ENCODE assay signal across 1 cellular context in genomic region chr2:168139791-168140190, GRCh38.
TF ChIP-seq lines count a peak whose summit lies in the region.

No MANE protein-coding gene starts in this region.

TF ChIP-seq in SK-N-SH, 30 proteins besides CTCF, POLR2A, EP300 and RAD21 (continued from another document):
- TF ChIP-seq, protein P1, sequence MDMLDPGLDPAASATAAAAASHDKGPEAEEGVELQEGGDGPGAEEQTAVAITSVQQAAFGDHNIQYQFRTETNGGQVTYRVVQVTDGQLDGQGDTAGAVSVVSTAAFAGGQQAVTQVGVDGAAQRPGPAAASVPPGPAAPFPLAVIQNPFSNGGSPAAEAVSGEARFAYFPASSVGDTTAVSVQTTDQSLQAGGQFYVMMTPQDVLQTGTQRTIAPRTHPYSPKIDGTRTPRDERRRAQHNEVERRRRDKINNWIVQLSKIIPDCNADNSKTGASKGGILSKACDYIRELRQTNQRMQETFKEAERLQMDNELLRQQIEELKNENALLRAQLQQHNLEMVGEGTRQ (IDR thresholded peaks at IDR 0.05; ENCODE audit: borderline replicate concordance, low read depth, low read length): no peak
- TF ChIP-seq NFIC (IDR thresholded peaks at IDR 0.05; ENCODE audit: borderline replicate concordance) (no peak), RXRA (IDR thresholded peaks at IDR 0.05; ENCODE audit: borderline replicate concordance, low read depth) (no peak), YY1 (IDR thresholded peaks at IDR 0.05; ENCODE audit: low read depth) (no peak), TCF12 (IDR thresholded peaks at IDR 0.05) (peak; percentile 36), TAF1 (IDR thresholded peaks at IDR 0.05; ENCODE audit: borderline replicate concordance, low read depth, low read length) (no peak), NRF1 (IDR thresholded peaks at IDR 0.05; ENCODE audit: low read depth, low read length) (no peak), MAX (IDR thresholded peaks at IDR 0.05; ENCODE audit: low read depth) (no peak), EZH2phosphoT487 (IDR thresholded peaks at IDR 0.05; ENCODE audit: borderline replicate concordance, low read depth) (no peak), RCOR1 (IDR thresholded peaks at IDR 0.05; ENCODE audit: low read length) (no peak), FOXM1 (IDR thresholded peaks at IDR 0.05; ENCODE audit: low read depth) (no peak), POLR2AphosphoS5 (IDR thresholded peaks at IDR 0.05; ENCODE audit: low read depth, low read length) (no peak), CHD2 (IDR thresholded peaks at IDR 0.05; ENCODE audit: low read length, partially characterized antibody) (no peak), MXI1 (IDR thresholded peaks at IDR 0.05; ENCODE audit: low read depth, low read length) (no peak; the same call in 1 of the 2 replicates), GATA2 (CRISPR knock-in tag; IDR thresholded peaks at IDR 0.05) (peak; percentile 87), JUND (IDR thresholded peaks at IDR 0.05) (no peak)
- TF ChIP-seq, protein P2, sequence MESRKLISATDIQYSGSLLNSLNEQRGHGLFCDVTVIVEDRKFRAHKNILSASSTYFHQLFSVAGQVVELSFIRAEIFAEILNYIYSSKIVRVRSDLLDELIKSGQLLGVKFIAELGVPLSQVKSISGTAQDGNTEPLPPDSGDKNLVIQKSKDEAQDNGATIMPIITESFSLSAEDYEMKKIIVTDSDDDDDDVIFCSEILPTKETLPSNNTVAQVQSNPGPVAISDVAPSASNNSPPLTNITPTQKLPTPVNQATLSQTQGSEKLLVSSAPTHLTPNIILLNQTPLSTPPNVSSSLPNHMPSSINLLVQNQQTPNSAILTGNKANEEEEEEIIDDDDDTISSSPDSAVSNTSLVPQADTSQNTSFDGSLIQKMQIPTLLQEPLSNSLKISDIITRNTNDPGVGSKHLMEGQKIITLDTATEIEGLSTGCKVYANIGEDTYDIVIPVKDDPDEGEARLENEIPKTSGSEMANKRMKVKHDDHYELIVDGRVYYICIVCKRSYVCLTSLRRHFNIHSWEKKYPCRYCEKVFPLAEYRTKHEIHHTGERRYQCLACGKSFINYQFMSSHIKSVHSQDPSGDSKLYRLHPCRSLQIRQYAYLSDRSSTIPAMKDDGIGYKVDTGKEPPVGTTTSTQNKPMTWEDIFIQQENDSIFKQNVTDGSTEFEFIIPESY (IDR thresholded peaks at IDR 0.05; ENCODE audit: borderline replicate concordance, low read depth): no peak
